Comparison of ENCODE assay signal across 29 cellular contexts in genomic region chr3:140711719-140712086, GRCh38.
"Had no signal": no experiment of that assay in that cellular context is flagged by ENCODE, and none has a peak within 500 bp of the region (broad histone marks: within the 10 kb centered on the region; RNA-seq: fewer than 3 reads in every experiment).

No MANE protein-coding gene starts in this region.

- FAIRE-seq: frontal cortex had no signal

- ATAC-seq: activated CD4-positive, CD25-positive, alpha-beta regulatory T cell treated with anti-CD3 and anti-CD28 coated beads, Interleukin-2, amount 50 U/mL, for 24 hours; mucosa of descending colon; natural killer cell treated with Interleukin-12 subunit alpha and Interleukin-12 subunit beta and Interleukin-15 and Interleukin-18, amount 100 ng/mL, for 72 hours; stimulated activated naive B cell treated with anti-CD40 and anti-IgM and Interleukin-4, amounts not matched to agents 10 μg/mL and 1 μg/mL and 100 μg/mL, for 72 hours had no signal

- H3K27ac ChIP-seq: ascending aorta, cardiac muscle cell, colonic mucosa, left ventricle myocardium inferior, neutrophil, stomach, thyroid gland, upper lobe of left lung, vagina, WERI-Rb-1 had no signal

- H3K4me3 ChIP-seq: ascending aorta, cardiac muscle cell, colonic mucosa, left ventricle myocardium inferior, lung, mucosa of descending colon, stomach, thyroid gland, upper lobe of left lung, vagina had no signal

- H3K27me3 ChIP-seq: ascending aorta, cardiac muscle cell, colonic mucosa, neutrophil, stomach, thyroid gland, upper lobe of left lung, vagina had no signal

- H3K4me1 ChIP-seq: colonic mucosa, left ventricle myocardium inferior, stomach, thyroid gland, upper lobe of left lung, vagina had no signal

- H3K9me3 ChIP-seq: ascending aorta, colonic mucosa, left ventricle myocardium inferior, mucosa of descending colon, neutrophil, stomach, thyroid gland, upper lobe of left lung, vagina had no signal

- H3K36me3 ChIP-seq: ascending aorta, cardiac muscle cell, colonic mucosa, left ventricle myocardium inferior, neutrophil, stomach, thyroid gland, upper lobe of left lung, vagina, WERI-Rb-1 had no signal

- DNase-seq: activated CD4-positive, alpha-beta T cell treated with anti-CD3 and anti-CD28 coated beads for 48 hours; activated CD4-positive, alpha-beta T cell treated with anti-CD3 and anti-CD28 coated beads, Interleukin-2, amount 50 U/mL, for 48 hours; activated CD8-positive, alpha-beta memory T cell treated with anti-CD3 and anti-CD28 coated beads, Interleukin-2, amount 50 U/mL, for 4 hours; activated gamma-delta T cell; activated naive CD4-positive, alpha-beta T cell treated with anti-CD3 and anti-CD28 coated beads, Interleukin-2, amount 10 ng/mL, durations not matched to agents 7 days and 5 days; activated naive CD8-positive, alpha-beta T cell treated with anti-CD3 and anti-CD28 coated beads, Interleukin-2, amount 10 ng/mL, durations not matched to agents 7 days and 5 days; activated T-cell treated with anti-CD3 and anti-CD28 coated beads, Interleukin-2, amount 50 U/mL, for 24 hours; cerebellar nuclear complex; colonic mucosa; effector CD8-positive, alpha-beta T cell; islet precursor cell; left ventricle myocardium inferior; mucosa of descending colon; stimulated activated CD4-positive, alpha-beta T cell treated with anti-CD3 and anti-CD28 coated beads, Interleukin-15, amount 100 ng/mL, for 24 hours; stimulated activated CD4-positive, alpha-beta T cell treated with anti-CD3 and anti-CD28 coated beads, Interleukin-2, amount 100 ng/mL, for 24 hours; stimulated activated naive B cell treated with anti-CD40 and anti-IgM and Interleukin-4, amounts not matched to agents 10 μg/mL and 1 μg/mL and 100 μg/mL, for 72 hours; stomach; T1000; thyroid gland; upper lobe of left lung; WERI-Rb-1 had no signal
